17 cellular contexts compared by ENCODE assay signal in the genomic region with DNA sequence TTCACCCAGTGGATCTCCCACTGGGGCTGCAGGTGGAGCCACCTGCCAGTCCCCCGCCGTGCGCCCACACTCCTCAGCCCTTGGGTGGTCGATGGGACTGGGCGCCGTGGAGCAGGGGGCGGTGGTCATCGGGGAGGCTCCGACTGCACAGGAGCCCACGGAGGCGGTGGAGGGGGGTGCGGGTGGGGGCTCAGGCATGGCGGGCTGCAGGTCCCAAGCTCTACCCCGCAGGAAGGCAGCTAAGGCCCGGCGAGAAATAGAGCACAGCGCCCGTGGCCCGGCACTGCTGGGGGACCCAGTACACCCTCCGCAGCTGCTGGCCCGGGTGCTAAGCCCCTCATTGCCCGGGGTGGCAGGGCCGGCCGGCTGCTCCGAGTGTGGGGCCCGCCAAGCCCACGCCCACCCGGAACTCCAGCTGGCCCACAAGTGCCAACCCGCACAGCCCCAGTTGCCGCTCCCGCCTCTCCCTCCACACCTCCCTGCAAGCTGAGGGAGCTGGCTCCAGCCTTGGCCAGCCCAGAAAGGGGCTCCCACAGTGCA. TPM values are rescaled to one million over a fixed set of nuclear protein-coding genes. Genes with fewer than 3 reads are reported as not detected.
"Had no signal": no experiment of that assay in that cellular context is flagged by ENCODE, and none has a peak within 500 bp of the region (broad histone marks: within the 10 kb centered on the region; RNA-seq: fewer than 3 reads in every experiment).

No MANE protein-coding gene starts in this region.

RNA-seq across cellular contexts. Expression of gene HNF1A, which starts 28.0 kb away (rescaled TPM):
- total RNA-seq: activated naive CD4-positive, alpha-beta T cell treated with anti-CD3 and anti-CD28 coated beads for 36 hours; activated naive CD4-positive, alpha-beta T cell treated with anti-CD3 and anti-CD28 coated beads, Interleukin-2, amount 50 U/mL, for 72 hours; activated naive CD8-positive, alpha-beta T cell treated with anti-CD3 and anti-CD28 coated beads for 36 hours; activated naive CD8-positive, alpha-beta T cell treated with anti-CD3 and anti-CD28 coated beads, Interleukin-2, amount 10 ng/mL, durations not matched to agents 7 days and 5 days; activated T-cell treated with anti-CD3 and anti-CD28 coated beads, Interleukin-2, amount 50 U/mL, for 4 hours; activated T-cell treated with anti-CD3 and anti-CD28 coated beads, Interleukin-2, amount 50 U/mL, for 72 hours; activated T-helper 1 cell treated with anti-CD3 and anti-CD28 coated beads, Interleukin-12 subunit alpha, Interleukin-12 subunit beta, Interleukin-2, Interleukin-4 antibody, amounts not matched to agents 30 ng/mL and 10 ng/mL and 1 ng/mL, durations not matched to agents 14 hours and 24 hours and 36 hours; activated T-helper 17 cell treated with anti-CD3 and anti-CD28 coated beads, Interleukin-2, amount 50 U/mL, for 72 hours; activated T-helper 2 cell treated with anti-CD3 and anti-CD28 coated beads, Interferon-gamma antibody, Interleukin-2, Interleukin-4, amounts not matched to agents 10 μg/mL and 5 μg/mL and 100 μg/mL, durations not matched to agents 14 hours and 24 hours and 36 hours; aorta; ascending aorta; astrocyte; bronchial epithelial cell; cardiac muscle cell; cardiac septum; cerebellum; chondrocyte had no signal
- polyA plus RNA-seq: cardiac muscle cell had no signal
